1 cellular context compared by ENCODE assay signal in the genomic region with DNA sequence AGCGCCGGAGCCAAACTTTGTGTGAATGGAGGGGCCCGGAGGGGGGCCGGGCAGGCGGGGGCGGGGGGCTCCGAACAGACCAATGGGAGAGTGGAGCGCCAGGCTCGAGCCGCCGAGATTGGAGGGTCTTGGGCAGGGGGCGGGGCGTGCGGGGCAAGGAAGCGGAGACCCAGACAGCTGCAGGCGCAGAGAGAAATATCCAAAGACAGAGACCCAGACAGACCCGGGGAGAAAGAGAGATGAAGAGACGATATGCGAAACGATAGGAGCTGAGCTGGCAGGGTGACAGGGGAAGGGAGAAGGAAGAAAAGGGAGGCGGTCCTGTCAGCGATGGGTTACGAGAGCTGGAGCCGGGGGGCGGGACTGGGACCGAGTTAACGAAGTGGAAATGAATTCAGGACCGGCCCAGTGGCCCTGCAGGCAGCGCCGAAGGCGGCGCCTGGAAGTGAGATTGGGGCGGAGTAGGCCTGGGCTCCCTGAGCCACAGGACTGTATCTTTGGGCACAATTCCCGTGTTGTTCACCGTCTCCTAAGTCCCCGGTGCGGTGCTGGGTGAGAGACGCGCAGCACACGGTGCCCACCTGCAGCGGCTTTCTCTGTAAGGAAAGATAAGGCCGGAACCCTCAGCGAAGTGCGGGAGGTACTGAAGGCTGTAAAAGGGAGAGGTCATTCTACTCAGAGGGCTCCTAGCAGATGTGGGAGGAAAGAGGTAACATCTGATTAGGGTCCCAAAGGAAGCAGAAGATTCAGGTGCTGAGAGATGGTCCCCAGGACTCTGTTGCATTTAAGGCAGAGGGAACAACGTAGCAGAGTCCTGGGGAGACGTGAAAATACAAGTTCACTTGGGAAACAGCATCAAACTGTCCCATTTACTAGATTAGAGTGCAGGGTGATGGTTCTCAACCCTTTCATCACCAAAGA.
TF ChIP-seq lines count a peak whose summit lies in the region.

No MANE protein-coding gene starts in this region.

TF ChIP-seq in HEK293, 187 proteins besides CTCF, POLR2A, EP300 and RAD21 (continued from another document):
- TF ChIP-seq ZFP41 (tag by site-specific recombination; IDR thresholded peaks at IDR 0.05; ENCODE audit: borderline replicate concordance) (no peak), ZIC2 (tag by site-specific recombination; IDR thresholded peaks at IDR 0.05) (no peak; the same call in 1 of the 2 replicates), GLI2 (tag by site-specific recombination; IDR thresholded peaks at IDR 0.05; ENCODE audit: borderline replicate concordance, low read depth) (no peak), ZNF600 (tag by site-specific recombination; IDR thresholded peaks at IDR 0.05) (peak; percentile 46), ZSCAN16 (tag by site-specific recombination; IDR thresholded peaks at IDR 0.05) (no peak), ZNF23 (tag by site-specific recombination; IDR thresholded peaks at IDR 0.05; ENCODE audit: borderline replicate concordance) (no peak), GLIS1 (tag by site-specific recombination; IDR thresholded peaks at IDR 0.05) (peak; percentile 40), KLF16 (tag by site-specific recombination; IDR thresholded peaks at IDR 0.05) (0 out of 2 replicates have a peak, but pooled peaks have one; percentile 27), ZNF776 (tag by site-specific recombination; IDR thresholded peaks at IDR 0.05; ENCODE audit: borderline replicate concordance) (no peak), IKZF3 (tag by site-specific recombination; IDR thresholded peaks at IDR 0.05) (no peak), ZNF24 (tag by site-specific recombination; IDR thresholded peaks at IDR 0.05) (no peak), ZNF561 (tag by site-specific recombination; IDR thresholded peaks at IDR 0.05; ENCODE audit: borderline replicate concordance) (no peak), SP3 (tag by site-specific recombination; IDR thresholded peaks at IDR 0.05) (peak; percentile 80), EGR2 (tag by site-specific recombination; IDR thresholded peaks at IDR 0.05; ENCODE audit: low read depth) (no peak), ZBTB20 (tag by site-specific recombination; IDR thresholded peaks at IDR 0.05) (no peak), KLF7 (tag by site-specific recombination; IDR thresholded peaks at IDR 0.05; ENCODE audit: borderline replicate concordance) (no peak), SP2 (tag by site-specific recombination; IDR thresholded peaks at IDR 0.05) (peak; percentile 86)
- TF ChIP-seq, protein P1, sequence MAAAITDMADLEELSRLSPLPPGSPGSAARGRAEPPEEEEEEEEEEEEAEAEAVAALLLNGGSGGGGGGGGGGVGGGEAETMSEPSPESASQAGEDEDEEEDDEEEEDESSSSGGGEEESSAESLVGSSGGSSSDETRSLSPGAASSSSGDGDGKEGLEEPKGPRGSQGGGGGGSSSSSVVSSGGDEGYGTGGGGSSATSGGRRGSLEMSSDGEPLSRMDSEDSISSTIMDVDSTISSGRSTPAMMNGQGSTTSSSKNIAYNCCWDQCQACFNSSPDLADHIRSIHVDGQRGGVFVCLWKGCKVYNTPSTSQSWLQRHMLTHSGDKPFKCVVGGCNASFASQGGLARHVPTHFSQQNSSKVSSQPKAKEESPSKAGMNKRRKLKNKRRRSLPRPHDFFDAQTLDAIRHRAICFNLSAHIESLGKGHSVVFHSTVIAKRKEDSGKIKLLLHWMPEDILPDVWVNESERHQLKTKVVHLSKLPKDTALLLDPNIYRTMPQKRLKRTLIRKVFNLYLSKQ (tag by site-specific recombination; IDR thresholded peaks at IDR 0.05; ENCODE audit: borderline replicate concordance) = no peak
- TF ChIP-seq, protein P2, sequence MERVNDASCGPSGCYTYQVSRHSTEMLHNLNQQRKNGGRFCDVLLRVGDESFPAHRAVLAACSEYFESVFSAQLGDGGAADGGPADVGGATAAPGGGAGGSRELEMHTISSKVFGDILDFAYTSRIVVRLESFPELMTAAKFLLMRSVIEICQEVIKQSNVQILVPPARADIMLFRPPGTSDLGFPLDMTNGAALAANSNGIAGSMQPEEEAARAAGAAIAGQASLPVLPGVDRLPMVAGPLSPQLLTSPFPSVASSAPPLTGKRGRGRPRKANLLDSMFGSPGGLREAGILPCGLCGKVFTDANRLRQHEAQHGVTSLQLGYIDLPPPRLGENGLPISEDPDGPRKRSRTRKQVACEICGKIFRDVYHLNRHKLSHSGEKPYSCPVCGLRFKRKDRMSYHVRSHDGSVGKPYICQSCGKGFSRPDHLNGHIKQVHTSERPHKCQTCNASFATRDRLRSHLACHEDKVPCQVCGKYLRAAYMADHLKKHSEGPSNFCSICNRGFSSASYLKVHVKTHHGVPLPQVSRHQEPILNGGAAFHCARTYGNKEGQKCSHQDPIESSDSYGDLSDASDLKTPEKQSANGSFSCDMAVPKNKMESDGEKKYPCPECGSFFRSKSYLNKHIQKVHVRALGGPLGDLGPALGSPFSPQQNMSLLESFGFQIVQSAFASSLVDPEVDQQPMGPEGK (tag by site-specific recombination; IDR thresholded peaks at IDR 0.05) = peak; percentile 74
